1 cellular context compared by ENCODE assay signal in genomic region chr10:35237766-35238512, GRCh38.
TF ChIP-seq lines count a peak whose summit lies in the region.

No MANE protein-coding gene starts in this region.

TF ChIP-seq in HepG2, 621 proteins besides CTCF, POLR2A, EP300 and RAD21 (continued from another document and continues in another):
- TF ChIP-seq ZBTB39 (CRISPR knock-in tag; IDR thresholded peaks at IDR 0.05), result no peak
- TF ChIP-seq ZNF574 (CRISPR knock-in tag; IDR thresholded peaks at IDR 0.05), result no peak
- no peak for TF ChIP-seq CEBPZ (IDR thresholded peaks at IDR 0.05; ENCODE audit: low read length)
- TF ChIP-seq SALL2 (CRISPR knock-in tag; IDR thresholded peaks at IDR 0.05), result no peak
- TF ChIP-seq ZNF142 (CRISPR knock-in tag; IDR thresholded peaks at IDR 0.05), result no peak
- TF ChIP-seq ZNF350 (CRISPR knock-in tag; IDR thresholded peaks at IDR 0.05; ENCODE audit: borderline replicate concordance, low read depth), result peak; percentile 24; the same call in 1 of the 2 replicates
- TF ChIP-seq ZNF710 (CRISPR knock-in tag; IDR thresholded peaks at IDR 0.05; ENCODE audit: borderline replicate concordance), result no peak
- TF ChIP-seq RORA (CRISPR knock-in tag; IDR thresholded peaks at IDR 0.05), result no peak
- TF ChIP-seq KDM4B (CRISPR knock-in tag; IDR thresholded peaks at IDR 0.05), result no peak
- TF ChIP-seq BHLHE40 (IDR thresholded peaks at IDR 0.05; ENCODE audit: low read length), result 0 out of 2 replicates have a peak, but pooled peaks have one; percentile 33
- no peak for TF ChIP-seq ZNF879 (CRISPR knock-in tag; IDR thresholded peaks at IDR 0.05)
- TF ChIP-seq DNMT3B (CRISPR knock-in tag; conservative IDR thresholded peaks at IDR 0.05), result 0 out of 2 replicates have a peak, but pooled peaks have one; percentile 19
- TF ChIP-seq THAP8 (CRISPR knock-in tag; IDR thresholded peaks at IDR 0.05; ENCODE audit: borderline replicate concordance), result no peak
- no peak for TF ChIP-seq YY1 (IDR thresholded peaks at IDR 0.05; ENCODE audit: insufficient read depth, insufficient replicate concordance, low read depth, low read length)
- TF ChIP-seq HINFP (CRISPR knock-in tag; IDR thresholded peaks at IDR 0.05; ENCODE audit: low read depth), result no peak
- peak in 1 of 2 experiments; percentile 99; a peak in 2 of 4 replicates for TF ChIP-seq ATF4 (CRISPR knock-in tag; IDR thresholded peaks at IDR 0.05)
- TF ChIP-seq ZNF530 (CRISPR knock-in tag; IDR thresholded peaks at IDR 0.05; ENCODE audit: low read depth), result no peak
- 0 out of 2 replicates have a peak, but pooled peaks have one; percentile 35 for TF ChIP-seq HMG20B (CRISPR knock-in tag; conservative IDR thresholded peaks at IDR 0.05)
- no peak for TF ChIP-seq ZNF800 (CRISPR knock-in tag; IDR thresholded peaks at IDR 0.05)
- no peak for TF ChIP-seq PHB2 (IDR thresholded peaks at IDR 0.05; ENCODE audit: partially characterized antibody)
- TF ChIP-seq POLR2G (IDR thresholded peaks at IDR 0.05; ENCODE audit: low read depth, low read length), result peak; percentile 42; the same call in 1 of the 2 replicates
- TF ChIP-seq ZNF615 (CRISPR knock-in tag; IDR thresholded peaks at IDR 0.05; ENCODE audit: borderline replicate concordance), result no peak
- no peak for TF ChIP-seq HNRNPUL1 (IDR thresholded peaks at IDR 0.05; ENCODE audit: low read depth, low read length)
- TF ChIP-seq ZNF563 (CRISPR knock-in tag; IDR thresholded peaks at IDR 0.05), result no peak
- TF ChIP-seq E2F5 (CRISPR knock-in tag; conservative IDR thresholded peaks at IDR 0.05), result no peak
- no peak for TF ChIP-seq ZNF3 (CRISPR knock-in tag; IDR thresholded peaks at IDR 0.05)
- TF ChIP-seq NRL (CRISPR knock-in tag; IDR thresholded peaks at IDR 0.05; ENCODE audit: borderline replicate concordance), result no peak
- no peak for TF ChIP-seq ZNF546 (CRISPR knock-in tag; conservative IDR thresholded peaks at IDR 0.05)
- TF ChIP-seq SALL1 (CRISPR knock-in tag; IDR thresholded peaks at IDR 0.05), result peak; percentile 32; the same call in 1 of the 2 replicates
- TF ChIP-seq ZNF605 (CRISPR knock-in tag; IDR thresholded peaks at IDR 0.05), result no peak
- no peak for TF ChIP-seq CREB1 (IDR thresholded peaks at IDR 0.05)
- no peak for TF ChIP-seq CREB1 (CRISPR knock-in tag; IDR thresholded peaks at IDR 0.05)
- TF ChIP-seq ZNF577 (CRISPR knock-in tag; IDR thresholded peaks at IDR 0.05; ENCODE audit: borderline replicate concordance, low read depth), result no peak
- peak; percentile 49; the same call in 1 of the 2 replicates for TF ChIP-seq MYC (CRISPR knock-in tag; IDR thresholded peaks at IDR 0.05; ENCODE audit: borderline replicate concordance)
